ENCODE assay signal across 10 cellular contexts in genomic region chr6:11650297-11650696, GRCh38.
A peak's percentile ranks its signal among the peaks of the same experiment; 100 is the strongest.
DNase-seq lines count a peak whose midpoint lies in the region; ATAC-seq and TF ChIP-seq lines count a peak whose summit lies in the region.
"Had no signal": no experiment of that assay in that cellular context is flagged by ENCODE, and none has a peak within 500 bp of the region (broad histone marks: within the 10 kb centered on the region; RNA-seq: fewer than 3 reads in every experiment).

No MANE protein-coding gene starts in this region.

- in situ Hi-C loops in brain microvascular endothelial cell (cut with HindIII; ENCODE audit: low pct_ligation_motif_present, low sequenced_read_pairs): no loop called here

- H3K9me3 Mint-ChIP-seq in activated CD8-positive, alpha-beta memory T cell treated with anti-CD3 and anti-CD28 coated beads, Interleukin-2, amount 10 ng/mL, durations not matched to agents 7 days and 5 days (ENCODE audit: low read depth): no peaks in the 10 kb centered on the region

- no peak overlapping the region for H3K27ac Mint-ChIP-seq in activated CD8-positive, alpha-beta memory T cell treated with anti-CD3 and anti-CD28 coated beads, Interleukin-2, amount 10 ng/mL, durations not matched to agents 7 days and 5 days

- peaks cover 12% of the 10 kb centered on the region for H3K4me1 Mint-ChIP-seq in activated CD8-positive, alpha-beta memory T cell treated with anti-CD3 and anti-CD28 coated beads, Interleukin-2, amount 10 ng/mL, durations not matched to agents 7 days and 5 days

- TF ChIP-seq CTCF in brain microvascular endothelial cell (IDR thresholded peaks at IDR 0.05; ENCODE audit: low read depth, low read length, missing control alignments) (no peak), upper lobe of left lung (IDR thresholded peaks at IDR 0.05) (no peak), stomach (IDR thresholded peaks at IDR 0.05) (no peak), tibial nerve (IDR thresholded peaks at IDR 0.05) (no peak)

- WGBS in iPS DF 6.9 (ENCODE audit: insufficient coverage, insufficient read length): no CpG with 5 or more reads among the region's 5 CpGs
- WGBS in upper lobe of left lung, 2 donors: 38 to 49% methylated on average over 5 of the region's 5 CpGs
- 71 to 79% (median 73%) methylated on average over 5 of the region's 5 CpGs for WGBS in stomach, 5 donors
- 26 to 49% methylated on average over 5 of the region's 5 CpGs for WGBS in tibial nerve, 2 donors

- H3K27me3 ChIP-seq in brain microvascular endothelial cell (replicated peaks) (no peaks in the 10 kb centered on the region), iPS DF 6.9 (ENCODE audit: control insufficient read depth, insufficient read depth, low read length) (no peaks in the 10 kb centered on the region), upper lobe of left lung (no peaks in the 10 kb centered on the region), stomach (no peaks in the 10 kb centered on the region), tibial nerve (no peaks in the 10 kb centered on the region)

- H3K36me3 Mint-ChIP-seq in activated CD8-positive, alpha-beta memory T cell treated with anti-CD3 and anti-CD28 coated beads, Interleukin-2, amount 10 ng/mL, durations not matched to agents 7 days and 5 days: no peaks in the 10 kb centered on the region

- ATAC-seq in activated CD8-positive, alpha-beta memory T cell treated with anti-CD3 and anti-CD28 coated beads, Interleukin-2, amount 10 ng/mL, durations not matched to agents 7 days and 5 days: no peak
- peak in 1 of 2 donors; percentile 6 for ATAC-seq in upper lobe of left lung (ENCODE audit: low FRiP score in 2 of 2)

- H3K27me3 Mint-ChIP-seq in activated CD8-positive, alpha-beta memory T cell treated with anti-CD3 and anti-CD28 coated beads, Interleukin-2, amount 10 ng/mL, durations not matched to agents 7 days and 5 days: peaks cover 34% of the 10 kb centered on the region

- H3K4me3 ChIP-seq in brain microvascular endothelial cell (ENCODE audit: low read depth, low read length) (no peak overlapping the region), iPS DF 6.9 (ENCODE audit: low read length) (no peak overlapping the region), upper lobe of left lung (no peak overlapping the region), stomach (no peak overlapping the region), tibial nerve (no peak overlapping the region)

- CTCF ChIA-PET in activated CD8-positive, alpha-beta memory T cell treated with anti-CD3 and anti-CD28 coated beads, Interleukin-2, amount 10 ng/mL, durations not matched to agents 7 days and 5 days (lab: Charles Lee): no interaction called here

- H3K4me3 Mint-ChIP-seq in activated CD8-positive, alpha-beta memory T cell treated with anti-CD3 and anti-CD28 coated beads, Interleukin-2, amount 10 ng/mL, durations not matched to agents 7 days and 5 days: no peak overlapping the region

- H3K27ac ChIP-seq in brain microvascular endothelial cell (peak overlapping the region; percentile 84), iPS DF 6.9 (ENCODE audit: low read length) (peak overlapping the region; percentile 83), upper lobe of left lung (peak overlapping the region in 3 of 4 donors; percentile 5 to 64 (median 52)), stomach (peak overlapping the region in 1 of 5 donors; percentile 8), tibial nerve (no peak overlapping the region)
- H3K27ac ChIP-seq: KMS-11 had no signal

- peak; percentile 21 for DNase-seq in activated CD8-positive, alpha-beta memory T cell treated with anti-CD3 and anti-CD28 coated beads, Interleukin-2, amount 10 ng/mL, durations not matched to agents 7 days and 5 days
- DNase-seq in activated CD8-positive, alpha-beta memory T cell treated with anti-CD3 and anti-CD28 coated beads, Interleukin-2, amount 50 U/mL, for 48 hours: no peak
- DNase-seq in brain microvascular endothelial cell (peak; percentile 79), iPS DF 6.9 (ENCODE audit: low read depth, low spot score) (peak; percentile 85), upper lobe of left lung (no peak), stomach (no peak), NCI-H2171 treated with DMSO at 0.1 percent for 48 hours (lab: John Stamatoyannopoulos, UW) (no peak), tibial nerve (ENCODE audit: low spot score in 2 of 2) (no peak)
- DNase-seq: ACHN had no signal

- H3K9me3 ChIP-seq in iPS DF 6.9 (ENCODE audit: control insufficient read depth, insufficient read depth, low read length) (no peaks in the 10 kb centered on the region; the same call in 1 of the 2 replicates), upper lobe of left lung (no peaks in the 10 kb centered on the region), stomach (peaks cover 0 to 8% (median 0%) of the 10 kb centered on the region in 4 donors), tibial nerve (peaks cover 0 to 2% (median 0%) of the 10 kb centered on the region in 4 donors)

- H3K36me3 ChIP-seq in brain microvascular endothelial cell (replicated peaks) (no peaks in the 10 kb centered on the region), iPS DF 6.9 (ENCODE audit: control insufficient read depth, insufficient read depth, low read length) (no peaks in the 10 kb centered on the region), upper lobe of left lung (no peaks in the 10 kb centered on the region), stomach (no peaks in the 10 kb centered on the region), tibial nerve (no peaks in the 10 kb centered on the region)

- no peak for TF ChIP-seq POLR2A in upper lobe of left lung (IDR thresholded peaks at IDR 0.05)
- TF ChIP-seq POLR2A in stomach (IDR thresholded peaks at IDR 0.05): no peak
- no peak for TF ChIP-seq POLR2A in tibial nerve (IDR thresholded peaks at IDR 0.05)

- TF ChIP-seq EP300 in upper lobe of left lung (IDR thresholded peaks at IDR 0.05) (peak in 1 of 4 donors; percentile 55), stomach (IDR thresholded peaks at IDR 0.05) (no peak), tibial nerve (IDR thresholded peaks at IDR 0.05) (peak in 1 of 2 donors; percentile 39)

- H3K4me1 ChIP-seq in iPS DF 6.9 (ENCODE audit: control insufficient read depth, insufficient read depth, low read length) (peaks cover 6% of the 10 kb centered on the region; the same call in 1 of the 2 replicates), upper lobe of left lung (peaks cover 13 to 32% (median 23%) of the 10 kb centered on the region in 4 donors), stomach (peaks cover 0 to 19% (median 5%) of the 10 kb centered on the region in 4 donors), tibial nerve (peaks cover 0 to 23% (median 2%) of the 10 kb centered on the region in 4 donors)

- intact Hi-C loops in stomach (cut with DNase I; ENCODE audit: low total_unique reads): loop anchor here (10.0 kb wide), 1 partner anchor 955 kb away; no protein-coding TSS in a partner anchor

Comparison
In these comparisons a context has a peak if more than half of its experiments do, and no peak if none do; other contexts are left out.
1. DNase-seq: peak in activated CD8-positive, alpha-beta memory T cell treated with anti-CD3 and anti-CD28 coated beads, Interleukin-2, amount 10 ng/mL, durations not matched to agents 7 days and 5 days (single experiment), brain microvascular endothelial cell (single experiment) and iPS DF 6.9 (single experiment); none in activated CD8-positive, alpha-beta memory T cell treated with anti-CD3 and anti-CD28 coated beads, Interleukin-2, amount 50 U/mL, for 48 hours (single experiment), upper lobe of left lung (0 of 2), stomach (single experiment), NCI-H2171 treated with DMSO at 0.1 percent for 48 hours (single experiment) and tibial nerve (0 of 2).
2. H3K27ac ChIP-seq: peak in brain microvascular endothelial cell (single experiment), iPS DF 6.9 (single experiment) and upper lobe of left lung (3 of 4); none in tibial nerve (0 of 4).